ENCODE assay signal across 29 cellular contexts in genomic region chr11:112901904-112902303, GRCh38. TPM values are rescaled to one million over a fixed set of nuclear protein-coding genes. Genes with fewer than 3 reads are reported as not detected.
"Had no signal": no experiment of that assay in that cellular context is flagged by ENCODE, and none has a peak within 500 bp of the region (broad histone marks: within the 10 kb centered on the region; RNA-seq: fewer than 3 reads in every experiment).

No MANE protein-coding gene starts in this region.

- ATAC-seq: activated CD4-positive, CD25-positive, alpha-beta regulatory T cell treated with anti-CD3 and anti-CD28 coated beads, Interleukin-2, amount 50 U/mL, for 24 hours; left lobe of liver; natural killer cell; T-helper 17 cell had no signal

- H3K27ac ChIP-seq: adrenal gland, ascending aorta, esophagus squamous epithelium, testis, WERI-Rb-1 had no signal

- H3K9me3 Mint-ChIP-seq: activated naive CD8-positive, alpha-beta T cell treated with anti-CD3 and anti-CD28 coated beads for 36 hours; natural killer cell had no signal

- H3K4me1 ChIP-seq: esophagus squamous epithelium, testis had no signal

- H3K36me3 Mint-ChIP-seq: activated naive CD8-positive, alpha-beta T cell treated with anti-CD3 and anti-CD28 coated beads for 36 hours; brain; natural killer cell had no signal

- H3K27ac Mint-ChIP-seq: activated naive CD4-positive, alpha-beta T cell treated with anti-CD3 and anti-CD28 coated beads for 36 hours; activated naive CD8-positive, alpha-beta T cell treated with anti-CD3 and anti-CD28 coated beads for 36 hours; activated T-helper 1 cell treated with anti-CD3 and anti-CD28 coated beads, Interleukin-12 subunit alpha, Interleukin-12 subunit beta, Interleukin-2, Interleukin-4 antibody, amounts not matched to agents 30 ng/mL and 10 ng/mL and 1 ng/mL, durations not matched to agents 14 hours and 24 hours and 36 hours; dendritic cell treated with granulocyte-macrophage colony-stimulating factor and Interleukin-4, amounts not matched to agents 40 ng/mL and 50 ng/mL, for 4 days; natural killer cell; T-helper 17 cell; type B pancreatic cell had no signal

- H3K4me3 Mint-ChIP-seq: activated naive CD4-positive, alpha-beta T cell treated with anti-CD3 and anti-CD28 coated beads for 36 hours; activated naive CD8-positive, alpha-beta T cell treated with anti-CD3 and anti-CD28 coated beads for 36 hours; activated T-helper 1 cell treated with anti-CD3 and anti-CD28 coated beads, Interleukin-12 subunit alpha, Interleukin-12 subunit beta, Interleukin-2, Interleukin-4 antibody, amounts not matched to agents 30 ng/mL and 10 ng/mL and 1 ng/mL, durations not matched to agents 14 hours and 24 hours and 36 hours; brain; dendritic cell treated with granulocyte-macrophage colony-stimulating factor and Interleukin-4, amounts not matched to agents 40 ng/mL and 50 ng/mL, for 4 days; natural killer cell; T-helper 17 cell; type B pancreatic cell had no signal

- H3K36me3 ChIP-seq: adrenal gland, ascending aorta, esophagus squamous epithelium, heart right ventricle, right atrium auricular region, WERI-Rb-1 had no signal

- H3K9me3 ChIP-seq: adrenal gland, ascending aorta, esophagus squamous epithelium, heart right ventricle, right atrium auricular region, testis had no signal

- DNase-seq: activated CD4-positive, alpha-beta T cell treated with anti-CD3 and anti-CD28 coated beads for 48 hours; activated CD4-positive, alpha-beta T cell treated with anti-CD3 and anti-CD28 coated beads, Interleukin-2, amount 50 U/mL, for 48 hours; activated CD8-positive, alpha-beta memory T cell treated with anti-CD3 and anti-CD28 coated beads for 24 hours; activated effector memory CD4-positive, alpha-beta T cell treated with anti-CD3 and anti-CD28 coated beads, Interleukin-2, amount 50 U/mL, for 16 hours; activated naive CD4-positive, alpha-beta T cell treated with anti-CD3 and anti-CD28 coated beads for 36 hours; activated naive CD8-positive, alpha-beta T cell treated with anti-CD3 and anti-CD28 coated beads for 36 hours; activated T-cell treated with anti-CD3 and anti-CD28 coated beads, Interleukin-2, amount 50 U/mL, for 1 hour; effector CD4-positive, alpha-beta T cell; esophagus squamous epithelium; heart right ventricle; mesendoderm; natural killer cell; stimulated activated CD4-positive, alpha-beta T cell treated with anti-CD3 and anti-CD28 coated beads, Interleukin-15, amount 100 ng/mL, for 24 hours; stimulated activated CD4-positive, alpha-beta T cell treated with anti-CD3 and anti-CD28 coated beads, Interleukin-2, amount 100 ng/mL, for 24 hours; stimulated activated naive CD4-positive, alpha-beta T cell; T-helper 17 cell; T1000; testis; WERI-Rb-1 had no signal

- H3K4me1 Mint-ChIP-seq: activated naive CD8-positive, alpha-beta T cell treated with anti-CD3 and anti-CD28 coated beads for 36 hours; T-helper 17 cell had no signal

- H3K27me3 Mint-ChIP-seq: activated naive CD8-positive, alpha-beta T cell treated with anti-CD3 and anti-CD28 coated beads for 36 hours; dendritic cell treated with granulocyte-macrophage colony-stimulating factor and Interleukin-4, amounts not matched to agents 40 ng/mL and 50 ng/mL, for 4 days had no signal

- H3K4me3 ChIP-seq: adrenal gland, ascending aorta, esophagus squamous epithelium, heart right ventricle, lung, right atrium auricular region, testis had no signal

- H3K27me3 ChIP-seq: adrenal gland, ascending aorta, esophagus squamous epithelium, heart right ventricle, right atrium auricular region, testis had no signal

RNA-seq across cellular contexts. Expression of gene NCAM1, which starts 59.3 kb away (rescaled TPM):
- total RNA-seq: activated naive CD4-positive, alpha-beta T cell treated with anti-CD3 and anti-CD28 coated beads for 36 hours; activated T-helper 1 cell treated with anti-CD3 and anti-CD28 coated beads, Interleukin-12 subunit alpha, Interleukin-12 subunit beta, Interleukin-2, Interleukin-4 antibody, amounts not matched to agents 30 ng/mL and 10 ng/mL and 1 ng/mL, durations not matched to agents 14 hours and 24 hours and 36 hours had no signal
